In the genomic region with DNA sequence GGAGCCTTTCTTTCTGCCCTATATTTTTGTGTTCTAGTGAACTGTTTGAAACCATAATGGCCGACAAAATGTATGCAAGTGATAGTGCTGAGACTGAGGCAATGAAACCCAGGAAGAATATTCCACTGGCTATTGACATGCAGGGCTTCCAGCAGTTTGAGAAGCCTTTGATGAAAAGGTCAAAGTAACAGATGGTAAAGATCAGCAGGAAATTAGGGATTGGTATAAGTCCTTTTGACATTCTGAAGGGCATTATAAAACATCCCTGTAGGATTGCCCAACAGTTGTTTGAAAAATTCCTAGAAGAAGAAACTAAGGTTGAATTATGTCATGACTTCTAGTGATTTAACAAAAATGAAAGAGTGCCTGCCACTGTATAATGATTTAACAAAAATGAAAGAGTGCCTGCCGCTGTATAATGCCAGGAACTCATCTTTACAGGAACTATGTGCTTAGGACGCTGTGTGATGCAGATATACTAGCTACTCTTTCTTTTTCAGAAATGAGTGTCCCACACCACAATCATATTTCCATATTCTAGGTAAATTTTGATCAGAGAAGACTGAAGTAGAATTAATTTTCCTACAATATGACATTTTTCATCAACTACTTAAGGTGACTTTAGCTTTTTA, we compare ENCODE assay signal across 16 cellular contexts.
"Had no signal": no experiment of that assay in that cellular context is flagged by ENCODE, and none has a peak within 500 bp of the region (broad histone marks: within the 10 kb centered on the region; RNA-seq: fewer than 3 reads in every experiment).

No MANE protein-coding gene starts in this region.

- H3K4me3 ChIP-seq: heart left ventricle, skin epidermis had no signal

- H3K27me3 Mint-ChIP-seq: activated naive CD4-positive, alpha-beta T cell treated with anti-CD3 and anti-CD28 coated beads, Interleukin-2, amount 10 ng/mL, durations not matched to agents 7 days and 5 days; dendritic cell treated with granulocyte-macrophage colony-stimulating factor and Interleukin-4, amounts not matched to agents 40 ng/mL and 50 ng/mL, for 4 days; memory B cell; naive thymus-derived CD8-positive, alpha-beta T cell; stimulated activated naive CD8-positive, alpha-beta T cell treated with anti-CD3 and anti-CD28 coated beads, Interleukin-15, Interleukin-2, amounts not matched to agents 100 ng/mL and 50 ng/mL, for 24 hours; type B pancreatic cell had no signal

- DNase-seq: activated CD4-positive, alpha-beta T cell treated with anti-CD3 and anti-CD28 coated beads, Interleukin-2, amount 50 U/mL, for 4 hours; activated naive CD4-positive, alpha-beta T cell treated with anti-CD3 and anti-CD28 coated beads, Interleukin-2, amount 10 ng/mL, durations not matched to agents 7 days and 5 days; activated T-cell treated with anti-CD3 and anti-CD28 coated beads, Interleukin-2, amount 50 U/mL, for 1 hour; effector memory CD4-positive, alpha-beta T cell; heart left ventricle; left ventricle myocardium superior; naive thymus-derived CD8-positive, alpha-beta T cell; nucleus accumbens; posterior cingulate gyrus had no signal

- H3K9me3 Mint-ChIP-seq: activated naive CD4-positive, alpha-beta T cell treated with anti-CD3 and anti-CD28 coated beads, Interleukin-2, amount 10 ng/mL, durations not matched to agents 7 days and 5 days; dendritic cell treated with granulocyte-macrophage colony-stimulating factor and Interleukin-4, amounts not matched to agents 40 ng/mL and 50 ng/mL, for 4 days; memory B cell; naive thymus-derived CD8-positive, alpha-beta T cell; stimulated activated naive CD8-positive, alpha-beta T cell treated with anti-CD3 and anti-CD28 coated beads, Interleukin-15, Interleukin-2, amounts not matched to agents 100 ng/mL and 50 ng/mL, for 24 hours; T-helper 2 cell treated with Interferon-gamma antibody and Interleukin-4, amounts not matched to agents 5 μg/mL and 100 μg/mL, for 36 hours; type B pancreatic cell had no signal

- H3K4me1 ChIP-seq: heart left ventricle had no signal

- H3K36me3 Mint-ChIP-seq: activated naive CD4-positive, alpha-beta T cell treated with anti-CD3 and anti-CD28 coated beads, Interleukin-2, amount 10 ng/mL, durations not matched to agents 7 days and 5 days; memory B cell; type B pancreatic cell had no signal

- H3K36me3 ChIP-seq: heart left ventricle had no signal

- H3K27ac ChIP-seq: heart left ventricle, skin epidermis had no signal

- H3K4me3 Mint-ChIP-seq: activated naive CD4-positive, alpha-beta T cell treated with anti-CD3 and anti-CD28 coated beads, Interleukin-2, amount 10 ng/mL, durations not matched to agents 7 days and 5 days; dendritic cell treated with granulocyte-macrophage colony-stimulating factor and Interleukin-4, amounts not matched to agents 40 ng/mL and 50 ng/mL, for 4 days; memory B cell; naive thymus-derived CD8-positive, alpha-beta T cell; stimulated activated naive CD8-positive, alpha-beta T cell treated with anti-CD3 and anti-CD28 coated beads, Interleukin-15, Interleukin-2, amounts not matched to agents 100 ng/mL and 50 ng/mL, for 24 hours; T-helper 2 cell treated with Interferon-gamma antibody and Interleukin-4, amounts not matched to agents 5 μg/mL and 100 μg/mL, for 36 hours; type B pancreatic cell had no signal

- ATAC-seq: activated CD4-positive, CD25-positive, alpha-beta regulatory T cell treated with anti-CD3 and anti-CD28 coated beads, Interleukin-2, amount 50 U/mL, for 24 hours; heart left ventricle; left ventricle myocardium superior; naive thymus-derived CD8-positive, alpha-beta T cell had no signal

- H3K4me1 Mint-ChIP-seq: activated naive CD4-positive, alpha-beta T cell treated with anti-CD3 and anti-CD28 coated beads, Interleukin-2, amount 10 ng/mL, durations not matched to agents 7 days and 5 days; memory B cell; naive thymus-derived CD8-positive, alpha-beta T cell had no signal

- H3K27ac Mint-ChIP-seq: activated naive CD4-positive, alpha-beta T cell treated with anti-CD3 and anti-CD28 coated beads, Interleukin-2, amount 10 ng/mL, durations not matched to agents 7 days and 5 days; dendritic cell treated with granulocyte-macrophage colony-stimulating factor and Interleukin-4, amounts not matched to agents 40 ng/mL and 50 ng/mL, for 4 days; memory B cell; naive thymus-derived CD8-positive, alpha-beta T cell; stimulated activated naive CD8-positive, alpha-beta T cell treated with anti-CD3 and anti-CD28 coated beads, Interleukin-15, Interleukin-2, amounts not matched to agents 100 ng/mL and 50 ng/mL, for 24 hours; T-helper 2 cell treated with Interferon-gamma antibody and Interleukin-4, amounts not matched to agents 5 μg/mL and 100 μg/mL, for 36 hours; type B pancreatic cell had no signal

- H3K27me3 ChIP-seq: heart left ventricle had no signal
